ENCODE assay signal across 11 cellular contexts in genomic region chr1:20788489-20788795, GRCh38. TPM values are rescaled to one million over a fixed set of nuclear protein-coding genes. Genes with fewer than 3 reads are reported as not detected.
A peak's percentile ranks its signal among the peaks of the same experiment; 100 is the strongest.
DNase-seq lines count a peak whose midpoint lies in the region; ATAC-seq and TF ChIP-seq lines count a peak whose summit lies in the region.
"Had no signal": no experiment of that assay in that cellular context is flagged by ENCODE, and none has a peak within 500 bp of the region (broad histone marks: within the 10 kb centered on the region; RNA-seq: fewer than 3 reads in every experiment).

No MANE protein-coding gene starts in this region.

- intact Hi-C loops in activated CD4-positive, alpha-beta T cell treated with anti-CD3 and anti-CD28 coated beads for 36 hours (cut with DNase I, micrococcal nuclease): loop anchor here (5.0 to 10.0 kb wide), 7 partner anchors 144 to 1239 kb away; partner anchors contain the start of genes EIF4G3 (in 1 of the 2), HSPG2 (in 1 of the 2) and MUL1 (in 1 of the 2)

- H3K36me3 Mint-ChIP-seq in activated CD4-positive, alpha-beta T cell treated with anti-CD3 and anti-CD28 coated beads for 36 hours (ENCODE audit: low read depth): peaks cover 19% of the 10 kb centered on the region
- H3K36me3 Mint-ChIP-seq in T-cell (no peaks in the 10 kb centered on the region), glutamatergic neuron (ENCODE audit: unreplicated experiment) (no peaks in the 10 kb centered on the region)

- H3K4me3 Mint-ChIP-seq in activated CD4-positive, alpha-beta T cell treated with anti-CD3 and anti-CD28 coated beads for 36 hours: peak overlapping the region; percentile 96
- H3K4me3 Mint-ChIP-seq in T-cell (peak overlapping the region; percentile 92 to 99 (median 96)), glutamatergic neuron (ENCODE audit: unreplicated experiment) (peak overlapping the region; percentile 95)
- peak overlapping the region; percentile 85 to 92 for H3K4me3 Mint-ChIP-seq in stimulated activated naive CD8-positive, alpha-beta T cell treated with anti-CD3 and anti-CD28 coated beads, Interleukin-15, amount 100 ng/mL, for 72 hours

- no peak overlapping the region for H3K27ac Mint-ChIP-seq in activated CD4-positive, alpha-beta T cell treated with anti-CD3 and anti-CD28 coated beads for 36 hours
- peak overlapping the region; percentile 96 to 97 for H3K27ac Mint-ChIP-seq in T-cell
- peak overlapping the region; percentile 95 for H3K27ac Mint-ChIP-seq in glutamatergic neuron (ENCODE audit: unreplicated experiment)
- no peak overlapping the region for H3K27ac Mint-ChIP-seq in stimulated activated naive CD8-positive, alpha-beta T cell treated with anti-CD3 and anti-CD28 coated beads, Interleukin-15, amount 100 ng/mL, for 72 hours

- peaks cover 25% of the 10 kb centered on the region for H3K4me1 Mint-ChIP-seq in activated CD4-positive, alpha-beta T cell treated with anti-CD3 and anti-CD28 coated beads for 36 hours
- peaks cover 32 to 34% (median 34%) of the 10 kb centered on the region in 3 donors for H3K4me1 Mint-ChIP-seq in T-cell
- H3K4me1 Mint-ChIP-seq in glutamatergic neuron (ENCODE audit: low read depth, unreplicated experiment): peaks cover 4% of the 10 kb centered on the region
- peaks cover 34% of the 10 kb centered on the region for H3K4me1 Mint-ChIP-seq in stimulated activated naive CD8-positive, alpha-beta T cell treated with anti-CD3 and anti-CD28 coated beads, Interleukin-15, amount 100 ng/mL, for 72 hours

- CTCF ChIA-PET in activated CD4-positive, alpha-beta T cell treated with anti-CD3 and anti-CD28 coated beads for 36 hours (lab: Charles Lee): interaction anchor here (1.4 to 2.4 kb wide), 2 partner anchors 15 to 92 kb away, joined by 5 to 12 read pairs; no protein-coding TSS in a partner anchor
- CTCF ChIA-PET in T-cell (lab: Charles Lee): no interaction called here

- DNase-seq in activated CD4-positive, alpha-beta T cell treated with anti-CD3 and anti-CD28 coated beads for 36 hours: no peak
- no peak for DNase-seq in activated CD4-positive, alpha-beta T cell treated with anti-CD3 and anti-CD28 coated beads, Interleukin-2, amount 50 U/mL, for 48 hours
- DNase-seq in T-cell: no peak
- DNase-seq in glutamatergic neuron: no peak
- no peak for DNase-seq in stimulated activated naive CD8-positive, alpha-beta T cell treated with anti-CD3 and anti-CD28 coated beads, Interleukin-15, amount 100 ng/mL, for 72 hours
- DNase-seq in NAMALWA (ENCODE audit: low spot score): no peak
- DNase-seq: left ventricle myocardium inferior; NK-92 treated with Interleukin-12 subunit alpha and Interleukin-12 subunit beta, amount 100 ng/mL, for 24 hours; stimulated activated CD4-positive, alpha-beta T cell treated with anti-CD3 and anti-CD28 coated beads, Interleukin-4, amount 100 ng/mL, for 1 hour had no signal

- no peaks in the 10 kb centered on the region for H3K9me3 Mint-ChIP-seq in activated CD4-positive, alpha-beta T cell treated with anti-CD3 and anti-CD28 coated beads for 36 hours (ENCODE audit: low read depth)
- no peaks in the 10 kb centered on the region for H3K9me3 Mint-ChIP-seq in T-cell
- H3K9me3 Mint-ChIP-seq in glutamatergic neuron (ENCODE audit: unreplicated experiment): peaks cover 15% of the 10 kb centered on the region
- H3K9me3 Mint-ChIP-seq in stimulated activated naive CD8-positive, alpha-beta T cell treated with anti-CD3 and anti-CD28 coated beads, Interleukin-15, amount 100 ng/mL, for 72 hours: no peaks in the 10 kb centered on the region

- no peak for TF ChIP-seq CTCF in glutamatergic neuron (IDR thresholded peaks at IDR 0.05; ENCODE audit: partially characterized antibody, unreplicated experiment)

- ATAC-seq in activated CD4-positive, alpha-beta T cell treated with anti-CD3 and anti-CD28 coated beads for 36 hours: no peak
- ATAC-seq in T-cell (replicated peaks in 1 of 4) (no peak), HG02763 (IDR thresholded peaks at IDR 0.05; ENCODE audit: unreplicated experiment) (no peak), GM19397 (IDR thresholded peaks at IDR 0.05; ENCODE audit: unreplicated experiment) (no peak)
- no peak for ATAC-seq in stimulated activated naive CD8-positive, alpha-beta T cell treated with anti-CD3 and anti-CD28 coated beads, Interleukin-15, amount 100 ng/mL, for 72 hours

- no peaks in the 10 kb centered on the region for H3K27me3 Mint-ChIP-seq in activated CD4-positive, alpha-beta T cell treated with anti-CD3 and anti-CD28 coated beads for 36 hours
- no peaks in the 10 kb centered on the region for H3K27me3 Mint-ChIP-seq in T-cell
- peaks cover 14% of the 10 kb centered on the region for H3K27me3 Mint-ChIP-seq in glutamatergic neuron (ENCODE audit: unreplicated experiment)
- H3K27me3 Mint-ChIP-seq in stimulated activated naive CD8-positive, alpha-beta T cell treated with anti-CD3 and anti-CD28 coated beads, Interleukin-15, amount 100 ng/mL, for 72 hours: no peaks in the 10 kb centered on the region

- POLR2A ChIA-PET in activated CD4-positive, alpha-beta T cell treated with anti-CD3 and anti-CD28 coated beads for 36 hours (lab: Charles Lee): interaction anchor here (0.6 kb wide), 2 partner anchors 37 to 375 kb away, joined by 3 to 5 read pairs; no protein-coding TSS in a partner anchor
- POLR2A ChIA-PET in T-cell (lab: Charles Lee): no interaction called here

RNA-seq across cellular contexts. Expression of gene HP1BP3, which starts 1.3 kb away (rescaled TPM):
- 100 to 1,000 TPM; 232 to 269 TPM for total RNA-seq in activated CD4-positive, alpha-beta T cell treated with anti-CD3 and anti-CD28 coated beads for 36 hours
- 100 to 1,000 TPM; 248 to 279 (median 270) TPM for total RNA-seq in T-cell
- total RNA-seq in glutamatergic neuron (ENCODE audit: unreplicated experiment): 192 TPM

RNA-seq across cellular contexts. Expression of gene SH2D5, which starts 55.9 kb away (rescaled TPM):
- under 1 TPM; 0.32 to 0.51 TPM for total RNA-seq in activated CD4-positive, alpha-beta T cell treated with anti-CD3 and anti-CD28 coated beads for 36 hours
- under 1 TPM; 0.07 to 0.58 (median 0.33) TPM for total RNA-seq in T-cell
- 1.2 TPM for total RNA-seq in glutamatergic neuron (ENCODE audit: unreplicated experiment)
- total RNA-seq: left ventricle myocardium inferior had no signal

Comparison
In these comparisons a context has a peak if more than half of its experiments do, and no peak if none do; other contexts are left out.
1. H3K27ac Mint-ChIP-seq: peak in T-cell (2 of 2) and glutamatergic neuron (single experiment); none in activated CD4-positive, alpha-beta T cell treated with anti-CD3 and anti-CD28 coated beads for 36 hours (single experiment) and stimulated activated naive CD8-positive, alpha-beta T cell treated with anti-CD3 and anti-CD28 coated beads, Interleukin-15, amount 100 ng/mL, for 72 hours (0 of 2).
2. Peak in every context shown above with its lines, with median percentiles within 50 percentile points of each other: H3K4me3 Mint-ChIP-seq.